In genomic region chr10:98135222-98135899, GRCh38 we compare ENCODE assay signal across 8 cellular contexts. TPM values are rescaled to one million over a fixed set of nuclear protein-coding genes. Genes with fewer than 3 reads are reported as not detected.
A peak's percentile ranks its signal among the peaks of the same experiment; 100 is the strongest.
DNase-seq lines count a peak whose midpoint lies in the region; ATAC-seq and TF ChIP-seq lines count a peak whose summit lies in the region.

No MANE protein-coding gene starts in this region.

- peak overlapping the region; percentile 84 for H3K4me3 ChIP-seq in CD4-positive, CD25-positive, alpha-beta regulatory T cell (ENCODE audit: low read depth, low read length)
- H3K4me3 ChIP-seq in iPS DF 6.9 (ENCODE audit: low read length) (peak overlapping the region; percentile 73), spleen (peak overlapping the region; percentile 69 to 94 (median 86))

- no peak for DNase-seq in CD4-positive, CD25-positive, alpha-beta regulatory T cell
- DNase-seq in activated CD4-positive, alpha-beta memory T cell treated with anti-CD3 and anti-CD28 coated beads, Interleukin-2, amount 10 ng/mL, durations not matched to agents 7 days and 5 days, result peak; percentile 20
- DNase-seq in iPS DF 6.9 (ENCODE audit: low read depth, low spot score) (no peak), spleen (no peak), MV-4-11 (lab: John Stamatoyannopoulos, UW) (no peak)
- no peak for DNase-seq in activated effector memory CD4-positive, alpha-beta T cell treated with Interleukin-2 at 50 U/mL for 16 hours
- no peak for DNase-seq in activated effector memory CD4-positive, alpha-beta T cell treated with anti-CD3 and anti-CD28 coated beads, Interleukin-2, amount 50 U/mL, for 16 hours

- peaks cover 10 to 62% (median 43%) of the 10 kb centered on the region in 4 donors for H3K4me1 Mint-ChIP-seq in CD4-positive, CD25-positive, alpha-beta regulatory T cell
- H3K4me1 Mint-ChIP-seq in activated CD4-positive, alpha-beta memory T cell treated with anti-CD3 and anti-CD28 coated beads, Interleukin-2, amount 10 ng/mL, durations not matched to agents 7 days and 5 days, result peaks cover 53% of the 10 kb centered on the region

- intact Hi-C loops in spleen (cut with DNase I; ENCODE audit: low total_unique reads), result no loop called here

- TF ChIP-seq CTCF in spleen (IDR thresholded peaks at IDR 0.05 in 8 of 11, conservative IDR thresholded peaks at IDR 0.05 in 3 of 11), result no peak

- H3K27ac ChIP-seq in CD4-positive, CD25-positive, alpha-beta regulatory T cell (ENCODE audit: insufficient read depth, low read length, poor library complexity, severe bottlenecking), result peak overlapping the region; percentile 96
- no peak overlapping the region for H3K27ac ChIP-seq in iPS DF 6.9 (ENCODE audit: low read length)
- peak overlapping the region; percentile 93 to 97 (median 96) for H3K27ac ChIP-seq in spleen

- CTCF ChIA-PET in activated CD4-positive, alpha-beta memory T cell treated with anti-CD3 and anti-CD28 coated beads, Interleukin-2, amount 10 ng/mL, durations not matched to agents 7 days and 5 days (lab: Charles Lee), result interaction anchor here (1.1 to 1.8 kb wide), 2 partner anchors 9 to 35 kb away, joined by 3 to 10 read pairs; no protein-coding TSS in a partner anchor

- TF ChIP-seq POLR2A in spleen (IDR thresholded peaks at IDR 0.05), result no peak

- no peak for ATAC-seq in CD4-positive, CD25-positive, alpha-beta regulatory T cell (ENCODE audit: low read depth in 2 of 2)
- peak; percentile 2 for ATAC-seq in GM21619 (IDR thresholded peaks at IDR 0.05; ENCODE audit: unreplicated experiment)

- no peaks in the 10 kb centered on the region for H3K36me3 ChIP-seq in CD4-positive, CD25-positive, alpha-beta regulatory T cell (ENCODE audit: control insufficient read depth, insufficient read depth, low read length)
- H3K36me3 ChIP-seq in iPS DF 6.9 (ENCODE audit: control insufficient read depth, insufficient read depth, low read length) (no peaks in the 10 kb centered on the region), spleen (no peaks in the 10 kb centered on the region)

- no peaks in the 10 kb centered on the region for H3K9me3 ChIP-seq in CD4-positive, CD25-positive, alpha-beta regulatory T cell (ENCODE audit: control insufficient read depth in 2 of 2, low read length in 2 of 2)
- no peaks in the 10 kb centered on the region for H3K9me3 ChIP-seq in iPS DF 6.9 (ENCODE audit: control insufficient read depth, insufficient read depth, low read length)
- H3K9me3 ChIP-seq in spleen, result peaks cover 0 to 4% (median 0%) of the 10 kb centered on the region in 8 donors

- H3K4me1 ChIP-seq in CD4-positive, CD25-positive, alpha-beta regulatory T cell (ENCODE audit: control insufficient read depth, insufficient read depth, low read length, poor library complexity, severe bottlenecking), result peaks cover 35% of the 10 kb centered on the region
- no peaks in the 10 kb centered on the region for H3K4me1 ChIP-seq in iPS DF 6.9 (ENCODE audit: control insufficient read depth, insufficient read depth, low read length)
- peaks cover 26 to 72% (median 51%) of the 10 kb centered on the region in 6 donors for H3K4me1 ChIP-seq in spleen

- H3K27ac Mint-ChIP-seq in CD4-positive, CD25-positive, alpha-beta regulatory T cell, result peak overlapping the region; percentile 92 to 97 (median 96)
- H3K27ac Mint-ChIP-seq in activated CD4-positive, alpha-beta memory T cell treated with anti-CD3 and anti-CD28 coated beads, Interleukin-2, amount 10 ng/mL, durations not matched to agents 7 days and 5 days, result peak overlapping the region; percentile 77

- no peaks in the 10 kb centered on the region for H3K36me3 Mint-ChIP-seq in CD4-positive, CD25-positive, alpha-beta regulatory T cell
- peaks cover 35% of the 10 kb centered on the region for H3K36me3 Mint-ChIP-seq in activated CD4-positive, alpha-beta memory T cell treated with anti-CD3 and anti-CD28 coated beads, Interleukin-2, amount 10 ng/mL, durations not matched to agents 7 days and 5 days (ENCODE audit: low read depth)

- POLR2A ChIA-PET in activated CD4-positive, alpha-beta memory T cell treated with anti-CD3 and anti-CD28 coated beads, Interleukin-2, amount 10 ng/mL, durations not matched to agents 7 days and 5 days (lab: Charles Lee), result interaction anchor here (0.6 to 2.8 kb wide), 11 partner anchors 9 to 1303 kb away, joined by 3 to 17 read pairs (median 5); partner anchors contain the start of genes CNNM1, GOLGA7B and GOT1

- WGBS in iPS DF 6.9 (ENCODE audit: insufficient coverage, insufficient read length), result no CpG with 5 or more reads among the region's 13 CpGs
- WGBS in spleen, 5 donors, result 16 to 37% (median 22%) methylated on average over 11 to 13 of the region's 13 CpGs

- peaks cover 5% of the 10 kb centered on the region for H3K27me3 Mint-ChIP-seq in CD4-positive, CD25-positive, alpha-beta regulatory T cell
- no peaks in the 10 kb centered on the region for H3K27me3 Mint-ChIP-seq in activated CD4-positive, alpha-beta memory T cell treated with anti-CD3 and anti-CD28 coated beads, Interleukin-2, amount 10 ng/mL, durations not matched to agents 7 days and 5 days

- H3K27me3 ChIP-seq in CD4-positive, CD25-positive, alpha-beta regulatory T cell (ENCODE audit: control insufficient read depth, insufficient read depth, low read length), result no peaks in the 10 kb centered on the region
- H3K27me3 ChIP-seq in iPS DF 6.9 (ENCODE audit: control insufficient read depth, insufficient read depth, low read length) (no peaks in the 10 kb centered on the region), spleen (replicated peaks in 1 of 7) (no peaks in the 10 kb centered on the region)

- peak overlapping the region; percentile 84 to 93 (median 88) for H3K4me3 Mint-ChIP-seq in CD4-positive, CD25-positive, alpha-beta regulatory T cell
- H3K4me3 Mint-ChIP-seq in activated CD4-positive, alpha-beta memory T cell treated with anti-CD3 and anti-CD28 coated beads, Interleukin-2, amount 10 ng/mL, durations not matched to agents 7 days and 5 days, result peak overlapping the region; percentile 84

- H3K9me3 Mint-ChIP-seq in CD4-positive, CD25-positive, alpha-beta regulatory T cell, result peaks cover 0 to 2% (median 0%) of the 10 kb centered on the region in 7 donors
- peaks cover 2% of the 10 kb centered on the region for H3K9me3 Mint-ChIP-seq in activated CD4-positive, alpha-beta memory T cell treated with anti-CD3 and anti-CD28 coated beads, Interleukin-2, amount 10 ng/mL, durations not matched to agents 7 days and 5 days

RNA-seq across cellular contexts. Expression of gene R3HCC1L, which starts 0.9 kb away (rescaled TPM):
- total RNA-seq in CD4-positive, CD25-positive, alpha-beta regulatory T cell, result 29.7 TPM
- 10 to 100 TPM; 10.4 to 17.5 (median 12.6) TPM for polyA plus RNA-seq in CD4-positive, CD25-positive, alpha-beta regulatory T cell
- total RNA-seq in activated CD4-positive, alpha-beta memory T cell treated with anti-CD3 and anti-CD28 coated beads, Interleukin-2, amount 10 ng/mL, durations not matched to agents 7 days and 5 days, result 10 to 100 TPM; 18.3 to 19.0 TPM
- 10 to 100 TPM; 17.5 to 21.2 (median 18.7) TPM for total RNA-seq in spleen
- polyA plus RNA-seq in spleen, result 10 to 100 TPM in 1 of 3 donors, 1 to 10 TPM in 2; 9.0 to 11.3 (median 9.8) TPM
